14 cellular contexts compared by ENCODE assay signal in the genomic region with DNA sequence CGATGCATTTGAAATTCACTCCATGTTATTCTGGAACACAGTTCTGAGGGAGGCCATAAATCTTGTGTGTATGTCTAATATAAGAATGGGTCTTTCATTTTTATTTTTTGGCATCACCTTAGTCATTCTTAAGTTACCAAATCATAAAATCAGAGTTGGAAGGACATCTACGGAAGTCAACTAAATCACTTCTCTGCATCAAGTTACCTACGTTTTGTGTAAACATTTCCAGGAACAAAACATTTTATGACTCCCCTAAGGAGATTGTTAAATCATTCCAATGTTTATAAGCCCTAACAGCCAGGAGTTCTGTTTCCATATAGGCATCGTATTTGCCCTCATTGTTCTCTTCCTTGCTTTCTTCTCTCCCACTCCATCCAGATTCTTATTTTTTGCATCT.
"Had no signal": no experiment of that assay in that cellular context is flagged by ENCODE, and none has a peak within 500 bp of the region (broad histone marks: within the 10 kb centered on the region; RNA-seq: fewer than 3 reads in every experiment).

No MANE protein-coding gene starts in this region.

- H3K4me1 ChIP-seq: esophagus squamous epithelium had no signal

- ATAC-seq: activated CD4-positive, CD25-positive, alpha-beta regulatory T cell treated with anti-CD3 and anti-CD28 coated beads, Interleukin-2, amount 50 U/mL, for 24 hours; activated T-cell treated with anti-CD3 and anti-CD28 coated beads, Interleukin-2, amount 50 U/mL, for 72 hours had no signal

- H3K27ac ChIP-seq: esophagus squamous epithelium, thyroid gland had no signal

- H3K36me3 ChIP-seq: esophagus squamous epithelium, thyroid gland had no signal

- H3K9me3 ChIP-seq: esophagus squamous epithelium, thyroid gland had no signal

- H3K27me3 ChIP-seq: esophagus squamous epithelium, thyroid gland had no signal

- H3K4me3 ChIP-seq: esophagus squamous epithelium, lung, thyroid gland had no signal

- DNase-seq: activated CD4-positive, alpha-beta T cell treated with anti-CD3 and anti-CD28 coated beads, Interleukin-2, amount 50 U/mL, for 1 hour; activated effector memory CD4-positive, alpha-beta T cell treated with anti-CD3 and anti-CD28 coated beads, Interleukin-2, amount 50 U/mL, for 16 hours; activated T-cell treated with anti-CD3 and anti-CD28 coated beads, Interleukin-2, amount 50 U/mL, for 72 hours; dermis blood vessel endothelial cell; effector memory CD4-positive, alpha-beta T cell; esophagus squamous epithelium; stimulated activated CD4-positive, alpha-beta T cell treated with anti-CD3 and anti-CD28 coated beads, Interleukin-12 subunit alpha, Interleukin-12 subunit beta, amount 100 ng/mL, for 4 hours; stimulated activated CD4-positive, alpha-beta T cell treated with anti-CD3 and anti-CD28 coated beads, Interleukin-1b, Interleukin-23, amount 100 ng/mL, for 48 hours; stimulated activated CD8-positive, alpha-beta memory T cell treated with anti-CD3 and anti-CD28 coated beads, Interleukin-4, amount 100 ng/mL, for 48 hours; stimulated activated naive CD4-positive, alpha-beta T cell; T1000; thyroid gland had no signal
